In the genomic region with DNA sequence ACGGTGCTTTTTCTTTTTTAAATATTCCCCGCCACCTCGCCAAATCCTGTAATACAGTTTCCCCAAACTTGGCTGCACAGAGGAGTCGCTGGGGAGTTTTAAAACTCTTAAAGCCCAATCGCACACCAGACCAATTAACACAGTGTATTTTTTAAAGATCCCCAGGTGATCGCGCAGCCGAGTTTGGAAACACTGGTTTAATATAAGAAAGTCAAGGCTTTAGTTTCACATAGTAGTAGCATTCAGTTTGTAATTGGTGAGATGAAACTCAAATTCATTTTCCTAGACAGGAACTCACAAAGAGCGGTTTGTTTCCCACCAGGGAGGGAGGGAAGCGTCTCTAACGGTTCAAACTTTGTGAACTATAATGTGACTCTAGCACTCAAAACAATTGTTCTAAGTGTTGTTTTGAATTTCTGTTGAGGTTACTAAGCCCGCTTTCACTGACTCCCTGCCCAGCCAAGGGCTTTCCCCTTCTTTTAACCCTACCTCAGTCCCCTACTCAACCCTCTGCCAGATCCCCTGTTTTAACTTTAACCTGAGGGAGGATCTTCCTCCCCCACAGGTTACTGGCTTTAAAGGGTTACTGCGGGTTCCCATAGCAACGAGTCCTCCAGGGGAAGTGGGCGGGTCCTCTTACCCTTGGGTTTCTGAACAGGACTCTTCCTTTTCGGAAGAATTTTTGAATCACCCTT, we compare ENCODE assay signal across 1 cellular context.
A peak's percentile ranks its signal among the peaks of the same experiment; 100 is the strongest.
TF ChIP-seq lines count a peak whose summit lies in the region.

No MANE protein-coding gene starts in this region.

TF ChIP-seq in HepG2, 621 proteins besides CTCF, POLR2A, EP300 and RAD21 (continued from another document and continues in another):
- TF ChIP-seq ZNF687 (CRISPR knock-in tag; IDR thresholded peaks at IDR 0.05) (no peak), REPIN1 (CRISPR knock-in tag; IDR thresholded peaks at IDR 0.05; ENCODE audit: borderline replicate concordance, low read depth) (no peak), PCBP2 (optimal IDR thresholded peaks at IDR 0.05; ENCODE audit: low read depth, low read length, poor library complexity, severe bottlenecking) (peak; percentile 28), RNF2 (conservative IDR thresholded peaks at IDR 0.05; ENCODE audit: low read depth) (no peak), ZNF552 (CRISPR knock-in tag; IDR thresholded peaks at IDR 0.05; ENCODE audit: borderline replicate concordance) (no peak), TAF1 (CRISPR knock-in tag; IDR thresholded peaks at IDR 0.05) (0 out of 2 replicates have a peak, but pooled peaks have one; percentile 28), FUBP1 (CRISPR knock-in tag; IDR thresholded peaks at IDR 0.05; ENCODE audit: borderline replicate concordance) (no peak), MAZ (IDR thresholded peaks at IDR 0.05; ENCODE audit: borderline replicate concordance, low read depth, low read length) (no peak; the same call in 1 of the 2 replicates), MAZ (CRISPR knock-in tag; IDR thresholded peaks at IDR 0.05; ENCODE audit: low read depth) (no peak), HINFP (CRISPR knock-in tag; IDR thresholded peaks at IDR 0.05; ENCODE audit: low read depth) (no peak), TP53 (CRISPR knock-in tag; conservative IDR thresholded peaks at IDR 0.05) (0 out of 2 replicates have a peak, but pooled peaks have one; percentile 51), ZNF337 (CRISPR knock-in tag; IDR thresholded peaks at IDR 0.05; ENCODE audit: borderline replicate concordance, low read depth) (no peak), AHR (CRISPR knock-in tag; IDR thresholded peaks at IDR 0.05) (no peak), PRDM10 (CRISPR knock-in tag; IDR thresholded peaks at IDR 0.05; ENCODE audit: low read depth) (no peak), GABPA (IDR thresholded peaks at IDR 0.05; ENCODE audit: low read depth, low read length) (no peak), GABPA (CRISPR knock-in tag; IDR thresholded peaks at IDR 0.05; ENCODE audit: low read depth) (no peak), ETS1 (CRISPR knock-in tag; IDR thresholded peaks at IDR 0.05) (no peak), ZFP36 (IDR thresholded peaks at IDR 0.05; ENCODE audit: borderline replicate concordance, low read depth, low read length, partially characterized antibody) (no peak), NFRKB (IDR thresholded peaks at IDR 0.05) (no peak), ZC3H13 (CRISPR knock-in tag; IDR thresholded peaks at IDR 0.05) (no peak), KLF13 (CRISPR knock-in tag; IDR thresholded peaks at IDR 0.05) (no peak), MBNL3 (CRISPR knock-in tag; conservative IDR thresholded peaks at IDR 0.05) (no peak), KLF6 (CRISPR knock-in tag; IDR thresholded peaks at IDR 0.05) (no peak), ZNF225 (CRISPR knock-in tag; IDR thresholded peaks at IDR 0.05) (no peak), CHCHD3 (CRISPR knock-in tag; IDR thresholded peaks at IDR 0.05) (no peak), ELF1 (CRISPR knock-in tag; IDR thresholded peaks at IDR 0.05) (0 out of 2 replicates have a peak, but pooled peaks have one; percentile 19), ARID3A (IDR thresholded peaks at IDR 0.05; ENCODE audit: low read depth, low read length) (no peak), NCOA2 (CRISPR knock-in tag; IDR thresholded peaks at IDR 0.05) (no peak; the same call in 1 of the 2 replicates), TEAD2 (CRISPR knock-in tag; IDR thresholded peaks at IDR 0.05) (no peak)
- TF ChIP-seq, protein P1, sequence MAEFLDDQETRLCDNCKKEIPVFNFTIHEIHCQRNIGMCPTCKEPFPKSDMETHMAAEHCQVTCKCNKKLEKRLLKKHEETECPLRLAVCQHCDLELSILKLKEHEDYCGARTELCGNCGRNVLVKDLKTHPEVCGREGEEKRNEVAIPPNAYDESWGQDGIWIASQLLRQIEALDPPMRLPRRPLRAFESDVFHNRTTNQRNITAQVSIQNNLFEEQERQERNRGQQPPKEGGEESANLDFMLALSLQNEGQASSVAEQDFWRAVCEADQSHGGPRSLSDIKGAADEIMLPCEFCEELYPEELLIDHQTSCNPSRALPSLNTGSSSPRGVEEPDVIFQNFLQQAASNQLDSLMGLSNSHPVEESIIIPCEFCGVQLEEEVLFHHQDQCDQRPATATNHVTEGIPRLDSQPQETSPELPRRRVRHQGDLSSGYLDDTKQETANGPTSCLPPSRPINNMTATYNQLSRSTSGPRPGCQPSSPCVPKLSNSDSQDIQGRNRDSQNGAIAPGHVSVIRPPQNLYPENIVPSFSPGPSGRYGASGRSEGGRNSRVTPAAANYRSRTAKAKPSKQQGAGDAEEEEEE (CRISPR knock-in tag; IDR thresholded peaks at IDR 0.05; ENCODE audit: borderline replicate concordance) = no peak
- TF ChIP-seq, protein P2, sequence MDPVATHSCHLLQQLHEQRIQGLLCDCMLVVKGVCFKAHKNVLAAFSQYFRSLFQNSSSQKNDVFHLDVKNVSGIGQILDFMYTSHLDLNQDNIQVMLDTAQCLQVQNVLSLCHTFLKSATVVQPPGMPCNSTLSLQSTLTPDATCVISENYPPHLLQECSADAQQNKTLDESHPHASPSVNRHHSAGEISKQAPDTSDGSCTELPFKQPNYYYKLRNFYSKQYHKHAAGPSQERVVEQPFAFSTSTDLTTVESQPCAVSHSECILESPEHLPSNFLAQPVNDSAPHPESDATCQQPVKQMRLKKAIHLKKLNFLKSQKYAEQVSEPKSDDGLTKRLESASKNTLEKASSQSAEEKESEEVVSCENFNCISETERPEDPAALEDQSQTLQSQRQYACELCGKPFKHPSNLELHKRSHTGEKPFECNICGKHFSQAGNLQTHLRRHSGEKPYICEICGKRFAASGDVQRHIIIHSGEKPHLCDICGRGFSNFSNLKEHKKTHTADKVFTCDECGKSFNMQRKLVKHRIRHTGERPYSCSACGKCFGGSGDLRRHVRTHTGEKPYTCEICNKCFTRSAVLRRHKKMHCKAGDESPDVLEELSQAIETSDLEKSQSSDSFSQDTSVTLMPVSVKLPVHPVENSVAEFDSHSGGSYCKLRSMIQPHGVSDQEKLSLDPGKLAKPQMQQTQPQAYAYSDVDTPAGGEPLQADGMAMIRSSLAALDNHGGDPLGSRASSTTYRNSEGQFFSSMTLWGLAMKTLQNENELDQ (CRISPR knock-in tag; IDR thresholded peaks at IDR 0.05; ENCODE audit: borderline replicate concordance) = no peak
- TF ChIP-seq, protein P3, sequence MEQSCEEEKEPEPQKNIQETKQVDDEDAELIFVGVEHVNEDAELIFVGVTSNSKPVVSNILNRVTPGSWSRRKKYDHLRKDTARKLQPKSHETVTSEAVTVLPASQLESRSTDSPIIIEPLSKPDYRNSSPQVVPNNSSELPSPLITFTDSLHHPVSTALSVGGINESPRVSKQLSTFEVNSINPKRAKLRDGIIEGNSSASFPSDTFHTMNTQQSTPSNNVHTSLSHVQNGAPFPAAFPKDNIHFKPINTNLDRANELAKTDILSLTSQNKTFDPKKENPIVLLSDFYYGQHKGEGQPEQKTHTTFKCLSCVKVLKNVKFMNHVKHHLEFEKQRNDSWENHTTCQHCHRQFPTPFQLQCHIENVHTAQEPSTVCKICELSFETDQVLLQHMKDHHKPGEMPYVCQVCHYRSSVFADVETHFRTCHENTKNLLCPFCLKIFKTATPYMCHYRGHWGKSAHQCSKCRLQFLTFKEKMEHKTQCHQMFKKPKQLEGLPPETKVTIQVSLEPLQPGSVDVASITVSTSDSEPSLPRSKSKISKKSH (CRISPR knock-in tag; IDR thresholded peaks at IDR 0.05; ENCODE audit: borderline replicate concordance) = no peak
